In genomic region chr20:43037605-43038309, GRCh38 we compare ENCODE assay signal across 25 cellular contexts.
"Had no signal": no experiment of that assay in that cellular context is flagged by ENCODE, and none has a peak within 500 bp of the region (broad histone marks: within the 10 kb centered on the region; RNA-seq: fewer than 3 reads in every experiment).

No MANE protein-coding gene starts in this region.

- DNase-seq: dorsolateral prefrontal cortex; effector CD4-positive, alpha-beta T cell; endodermal cell; foreskin fibroblast; gastrocnemius medialis; head of caudate nucleus; mesenchymal stem cell; mucosa of descending colon; naive B cell; posterior cingulate gyrus; psoas muscle; right cardiac atrium; sigmoid colon; stimulated activated CD4-positive, alpha-beta T cell treated with anti-CD3 and anti-CD28 coated beads, Interleukin-2, amount 100 ng/mL, for 24 hours; stimulated activated CD4-positive, alpha-beta T cell treated with anti-CD3 and anti-CD28 coated beads, Interleukin-4, amount 100 ng/mL, for 24 hours; stimulated activated naive CD4-positive, alpha-beta T cell treated with Interleukin-2 at 50 U/mL for 16 hours; stomach; thyroid gland; trophoblast cell had no signal

- ATAC-seq: esophagus mucosa; gastrocnemius medialis; left lobe of liver; mucosa of descending colon; natural killer cell treated with Interleukin-12 subunit alpha and Interleukin-12 subunit beta and Interleukin-15 and Interleukin-18, amount 100 ng/mL, for 72 hours; psoas muscle; right cardiac atrium; stimulated activated effector memory CD8-positive, alpha-beta T cell treated with anti-CD3 and anti-CD28 coated beads, Interleukin-12 subunit alpha, Interleukin-12 subunit beta, amount 100 ng/mL, for 72 hours had no signal

- H3K4me1 Mint-ChIP-seq: mesothelial cell of epicardium; naive B cell; neural crest cell; stimulated activated effector memory CD8-positive, alpha-beta T cell treated with anti-CD3 and anti-CD28 coated beads, Interleukin-12 subunit alpha, Interleukin-12 subunit beta, amount 100 ng/mL, for 72 hours had no signal

- H3K27ac Mint-ChIP-seq: endodermal cell; mesothelial cell of epicardium; naive B cell; natural killer cell treated with Interleukin-12 subunit alpha and Interleukin-12 subunit beta and Interleukin-15 and Interleukin-18, amount 100 ng/mL, for 72 hours; stimulated activated effector memory CD8-positive, alpha-beta T cell treated with anti-CD3 and anti-CD28 coated beads, Interleukin-12 subunit alpha, Interleukin-12 subunit beta, amount 100 ng/mL, for 72 hours had no signal

- H3K4me3 Mint-ChIP-seq: endodermal cell; mesothelial cell of epicardium; naive B cell; natural killer cell treated with Interleukin-12 subunit alpha and Interleukin-12 subunit beta and Interleukin-15 and Interleukin-18, amount 100 ng/mL, for 72 hours; neural crest cell; stimulated activated effector memory CD8-positive, alpha-beta T cell treated with anti-CD3 and anti-CD28 coated beads, Interleukin-12 subunit alpha, Interleukin-12 subunit beta, amount 100 ng/mL, for 72 hours had no signal

- H3K36me3 Mint-ChIP-seq: mesothelial cell of epicardium; naive B cell; natural killer cell treated with Interleukin-12 subunit alpha and Interleukin-12 subunit beta and Interleukin-15 and Interleukin-18, amount 100 ng/mL, for 72 hours; stimulated activated effector memory CD8-positive, alpha-beta T cell treated with anti-CD3 and anti-CD28 coated beads, Interleukin-12 subunit alpha, Interleukin-12 subunit beta, amount 100 ng/mL, for 72 hours had no signal

- H3K9me3 Mint-ChIP-seq: endodermal cell, mesothelial cell of epicardium, neural crest cell had no signal
